Comparison of ENCODE assay signal across 26 cellular contexts in the genomic region with DNA sequence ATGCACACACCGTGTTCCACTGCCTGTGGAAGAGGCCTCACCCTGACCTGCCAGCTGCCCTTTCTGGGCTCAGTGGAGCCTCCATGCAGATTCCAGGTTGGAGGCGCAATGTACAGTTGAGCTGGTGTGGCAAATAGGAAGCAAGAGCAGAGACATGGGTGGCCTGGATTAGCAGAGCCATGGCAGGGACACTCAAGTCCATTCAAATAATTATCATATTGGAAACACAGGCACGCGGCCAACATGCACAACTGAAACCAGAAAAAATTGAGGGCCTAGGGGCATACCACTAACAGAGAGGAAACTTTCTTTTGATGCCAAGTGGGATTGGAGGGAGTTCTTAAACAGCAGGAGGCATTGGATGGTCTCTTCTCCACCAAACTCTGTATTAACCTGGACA.
"Had no signal": no experiment of that assay in that cellular context is flagged by ENCODE, and none has a peak within 500 bp of the region (broad histone marks: within the 10 kb centered on the region; RNA-seq: fewer than 3 reads in every experiment).

No MANE protein-coding gene starts in this region.

- DNase-seq: activated CD4-positive, alpha-beta T cell treated with anti-CD3 and anti-CD28 coated beads, Interleukin-2, amount 10 ng/mL, durations not matched to agents 24 days and 14 days; activated CD4-positive, alpha-beta T cell treated with anti-CD3 and anti-CD28 coated beads, Interleukin-2, amount 50 U/mL, for 4 hours; activated CD8-positive, alpha-beta T cell treated with anti-CD3 and anti-CD28 coated beads for 36 hours; activated effector memory CD4-positive, alpha-beta T cell treated with anti-CD3 and anti-CD28 coated beads, Interleukin-2, amount 50 U/mL, for 16 hours; activated naive CD4-positive, alpha-beta T cell; activated naive CD4-positive, alpha-beta T cell treated with anti-CD3 and anti-CD28 coated beads, Interleukin-2, amount 50 U/mL, for 16 hours; activated naive CD8-positive, alpha-beta T cell treated with anti-CD3 and anti-CD28 coated beads for 36 hours; activated T-cell treated with anti-CD3 and anti-CD28 coated beads, Interleukin-2, amount 50 U/mL, for 1 hour; activated T-cell treated with anti-CD3 and anti-CD28 coated beads, Interleukin-2, amount 50 U/mL, for 72 hours; amniotic stem cell; aorta; NCI-H1105; NCI-H1417 treated with DMSO at 0.1 percent for 48 hours; NCI-H187 treated with DMSO at 0.1 percent for 48 hours; NCI-H345; NCI-H526; NCI-H774; RPMI8226; SIG-M5; SW 1271; T-helper 1 cell; T1000 had no signal

- ATAC-seq: activated CD8-positive, alpha-beta T cell treated with anti-CD3 and anti-CD28 coated beads for 36 hours; activated T-cell treated with anti-CD3 and anti-CD28 coated beads, Interleukin-2, amount 50 U/mL, for 72 hours; activated T-helper 17 cell treated with anti-CD3 and anti-CD28 coated beads, Interleukin-2, amount 50 U/mL, for 72 hours; K562; Panc1; Right ventricle myocardium inferior had no signal
